In genomic region chr6:47853766-47854165, GRCh38 we compare ENCODE assay signal across 17 cellular contexts.
DNase-seq lines count a peak whose midpoint lies in the region; ATAC-seq and TF ChIP-seq lines count a peak whose summit lies in the region.
"Had no signal": no experiment of that assay in that cellular context is flagged by ENCODE, and none has a peak within 500 bp of the region (broad histone marks: within the 10 kb centered on the region; RNA-seq: fewer than 3 reads in every experiment).

No MANE protein-coding gene starts in this region.

- peak overlapping the region; percentile 82 for H3K27ac ChIP-seq in neural cell (ENCODE audit: low read length)
- H3K27ac ChIP-seq in uterus = no peak overlapping the region
- H3K27ac ChIP-seq: A549, BLaER1 had no signal

- ATAC-seq in HG03565 (IDR thresholded peaks at IDR 0.05; ENCODE audit: unreplicated experiment) = no peak
- ATAC-seq in stimulated activated effector memory CD8-positive, alpha-beta T cell treated with anti-CD3 and anti-CD28 coated beads, Interleukin-12 subunit alpha, Interleukin-12 subunit beta, amount 100 ng/mL, for 72 hours = no peak
- ATAC-seq: A549; CD8-positive, alpha-beta T cell had no signal

- H3K79me2 ChIP-seq in neural cell (replicated peaks; ENCODE audit: insufficient read depth, low read length) = no peaks in the 10 kb centered on the region

- H3K4me1 Mint-ChIP-seq in stimulated activated effector memory CD8-positive, alpha-beta T cell treated with anti-CD3 and anti-CD28 coated beads, Interleukin-12 subunit alpha, Interleukin-12 subunit beta, amount 100 ng/mL, for 72 hours = no peaks in the 10 kb centered on the region

- no peak overlapping the region for H3K4me3 ChIP-seq in neural cell (ENCODE audit: low read length)
- no peak overlapping the region for H3K4me3 ChIP-seq in uterus
- H3K4me3 ChIP-seq: A549, BLaER1 had no signal

- no peak for TF ChIP-seq POLR2A in uterus (IDR thresholded peaks at IDR 0.05)

- no peak overlapping the region for H3K4me3 Mint-ChIP-seq in stimulated activated effector memory CD8-positive, alpha-beta T cell treated with anti-CD3 and anti-CD28 coated beads, Interleukin-12 subunit alpha, Interleukin-12 subunit beta, amount 100 ng/mL, for 72 hours
- H3K4me3 Mint-ChIP-seq: CD8-positive, alpha-beta T cell had no signal

- H3K4me1 ChIP-seq in uterus = no peaks in the 10 kb centered on the region
- H3K4me1 ChIP-seq: A549, BLaER1 had no signal

- H3K4me2 ChIP-seq in neural cell (ENCODE audit: low read length) = peak overlapping the region; percentile 45
- H3K4me2 ChIP-seq: A549, BLaER1 had no signal

- peak; percentile 22 for DNase-seq in Ammon's horn (ENCODE audit: low spot score)
- DNase-seq in NCI-H146 (lab: John Stamatoyannopoulos, UW) = peak; percentile 17
- peak; percentile 3 for DNase-seq in cerebellar cortex (ENCODE audit: low spot score)
- DNase-seq in uterus = no peak
- DNase-seq in stimulated activated effector memory CD8-positive, alpha-beta T cell treated with anti-CD3 and anti-CD28 coated beads, Interleukin-12 subunit alpha, Interleukin-12 subunit beta, amount 100 ng/mL, for 72 hours (ENCODE audit: low spot score in 2 of 2) = no peak
- DNase-seq: CD8-positive, alpha-beta T cell; KG1; MV-4-11; NCI-H1417; NCI-H1930; NCI-H2171; NCI-H526 treated with DMSO at 0.1 percent for 48 hours; SHP77 had no signal

- TF ChIP-seq EP300 in neural cell (conservative IDR thresholded peaks at IDR 0.05; ENCODE audit: poor library complexity, severe bottlenecking) = no peak

- no peaks in the 10 kb centered on the region for H3F3A ChIP-seq in neural cell (ENCODE audit: insufficient read depth, low read length, poor library complexity, severe bottlenecking)

- no peaks in the 10 kb centered on the region for H3K9me2 ChIP-seq in neural cell (ENCODE audit: insufficient read depth, low read length)

- peak; percentile 74 for TF ChIP-seq CTCF in neural cell (IDR thresholded peaks at IDR 0.05; ENCODE audit: poor library complexity, severe bottlenecking)
- TF ChIP-seq CTCF in uterus (IDR thresholded peaks at IDR 0.05) = no peak

- peak; percentile 78 for TF ChIP-seq RAD21 in neural cell (conservative IDR thresholded peaks at IDR 0.05)

- H3K27me3 ChIP-seq in neural cell (ENCODE audit: insufficient read depth, low read depth, low read length) (no peaks in the 10 kb centered on the region), uterus (no peaks in the 10 kb centered on the region)
- H3K27me3 ChIP-seq: BLaER1 had no signal

- H3K9me3 ChIP-seq in neural cell (ENCODE audit: low read length) (no peaks in the 10 kb centered on the region), uterus (no peaks in the 10 kb centered on the region)
- H3K9me3 ChIP-seq: A549, BLaER1 had no signal

- H4K20me1 ChIP-seq in neural cell (ENCODE audit: insufficient read depth) = no peaks in the 10 kb centered on the region
- H4K20me1 ChIP-seq: BLaER1 had no signal

- H3K36me3 Mint-ChIP-seq in stimulated activated effector memory CD8-positive, alpha-beta T cell treated with anti-CD3 and anti-CD28 coated beads, Interleukin-12 subunit alpha, Interleukin-12 subunit beta, amount 100 ng/mL, for 72 hours = no peaks in the 10 kb centered on the region
- H3K36me3 Mint-ChIP-seq: CD8-positive, alpha-beta T cell had no signal

- H3K27ac Mint-ChIP-seq in stimulated activated effector memory CD8-positive, alpha-beta T cell treated with anti-CD3 and anti-CD28 coated beads, Interleukin-12 subunit alpha, Interleukin-12 subunit beta, amount 100 ng/mL, for 72 hours = no peak overlapping the region
- H3K27ac Mint-ChIP-seq: CD8-positive, alpha-beta T cell had no signal

- peak overlapping the region; percentile 5 for H3K9ac ChIP-seq in neural cell (ENCODE audit: low read length)
- H3K9ac ChIP-seq: BLaER1 had no signal

- intact Hi-C loops in uterus (cut with DNase I; ENCODE audit: low total_unique reads) = no loop called here

- H3K36me3 ChIP-seq in neural cell (ENCODE audit: insufficient read depth, low read length) (no peaks in the 10 kb centered on the region), uterus (no peaks in the 10 kb centered on the region)
- H3K36me3 ChIP-seq: BLaER1 had no signal

- H3K9me3 Mint-ChIP-seq in stimulated activated effector memory CD8-positive, alpha-beta T cell treated with anti-CD3 and anti-CD28 coated beads, Interleukin-12 subunit alpha, Interleukin-12 subunit beta, amount 100 ng/mL, for 72 hours = no peaks in the 10 kb centered on the region
- H3K9me3 Mint-ChIP-seq: CD8-positive, alpha-beta T cell had no signal

- H2AFZ ChIP-seq in neural cell (ENCODE audit: low read depth, low read length) = no peak overlapping the region

TF ChIP-seq in neural cell, 6 proteins besides CTCF, POLR2A, EP300 and RAD21:
- TF ChIP-seq EZH2 (IDR thresholded peaks at IDR 0.05; ENCODE audit: borderline replicate concordance, insufficient read depth, low read length, poor library complexity, severe bottlenecking) = no peak
- no peak for TF ChIP-seq MXI1 (conservative IDR thresholded peaks at IDR 0.05; ENCODE audit: poor library complexity, severe bottlenecking)
- TF ChIP-seq REST (IDR thresholded peaks at IDR 0.05; ENCODE audit: borderline replicate concordance) = peak; percentile 40
- peak; percentile 72 for TF ChIP-seq SMC3 (conservative IDR thresholded peaks at IDR 0.05; ENCODE audit: poor library complexity)
- no peak for TF ChIP-seq POLR2AphosphoS5 (IDR thresholded peaks at IDR 0.05)
TF ChIP-seq in neural cell: peak in this region for 2.

Comparison
In these comparisons a context has a peak if more than half of its experiments do, and no peak if none do; other contexts are left out.
1. DNase-seq: peak in Ammon's horn (single experiment), NCI-H146 (single experiment) and cerebellar cortex (single experiment); none in uterus (0 of 2) and stimulated activated effector memory CD8-positive, alpha-beta T cell treated with anti-CD3 and anti-CD28 coated beads, Interleukin-12 subunit alpha, Interleukin-12 subunit beta, amount 100 ng/mL, for 72 hours (0 of 2).